ENCODE assay signal across 1 cellular context in the genomic region with DNA sequence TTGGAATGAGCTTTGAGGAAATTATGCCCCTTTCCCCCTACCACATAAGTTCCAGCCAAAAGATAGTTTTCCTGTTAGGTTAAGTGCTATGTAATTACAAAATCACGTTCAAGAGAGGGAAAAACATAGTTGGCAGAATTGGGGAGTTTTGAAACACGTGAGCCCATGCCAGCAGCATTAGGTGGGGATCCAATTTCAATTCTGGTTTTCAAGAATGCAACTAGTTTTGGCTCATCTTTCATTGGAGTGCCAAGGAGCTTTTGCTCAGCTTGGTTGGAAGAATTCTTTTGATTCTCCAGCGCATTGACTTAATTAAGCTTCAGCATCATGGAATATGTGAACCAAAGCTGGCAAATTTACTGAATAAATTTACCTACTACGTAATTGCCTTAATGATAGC.
TF ChIP-seq lines count a peak whose summit lies in the region.

No MANE protein-coding gene starts in this region.

TF ChIP-seq in GM23338, 12 proteins besides CTCF, POLR2A, EP300 and RAD21:
- TF ChIP-seq, protein P1, sequence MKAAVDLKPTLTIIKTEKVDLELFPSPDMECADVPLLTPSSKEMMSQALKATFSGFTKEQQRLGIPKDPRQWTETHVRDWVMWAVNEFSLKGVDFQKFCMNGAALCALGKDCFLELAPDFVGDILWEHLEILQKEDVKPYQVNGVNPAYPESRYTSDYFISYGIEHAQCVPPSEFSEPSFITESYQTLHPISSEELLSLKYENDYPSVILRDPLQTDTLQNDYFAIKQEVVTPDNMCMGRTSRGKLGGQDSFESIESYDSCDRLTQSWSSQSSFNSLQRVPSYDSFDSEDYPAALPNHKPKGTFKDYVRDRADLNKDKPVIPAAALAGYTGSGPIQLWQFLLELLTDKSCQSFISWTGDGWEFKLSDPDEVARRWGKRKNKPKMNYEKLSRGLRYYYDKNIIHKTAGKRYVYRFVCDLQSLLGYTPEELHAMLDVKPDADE (IDR thresholded peaks at IDR 0.05) = no peak
- TF ChIP-seq STAT1 (IDR thresholded peaks at IDR 0.05; ENCODE audit: unreplicated experiment) (no peak), ZNF331 (CRISPR knock-in tag; IDR thresholded peaks at IDR 0.05; ENCODE audit: low read depth) (no peak), ZNF114 (CRISPR knock-in tag; IDR thresholded peaks at IDR 0.05) (no peak), POLR2AphosphoS5 (IDR thresholded peaks at IDR 0.05; ENCODE audit: low read depth) (no peak)
- TF ChIP-seq, protein P2, sequence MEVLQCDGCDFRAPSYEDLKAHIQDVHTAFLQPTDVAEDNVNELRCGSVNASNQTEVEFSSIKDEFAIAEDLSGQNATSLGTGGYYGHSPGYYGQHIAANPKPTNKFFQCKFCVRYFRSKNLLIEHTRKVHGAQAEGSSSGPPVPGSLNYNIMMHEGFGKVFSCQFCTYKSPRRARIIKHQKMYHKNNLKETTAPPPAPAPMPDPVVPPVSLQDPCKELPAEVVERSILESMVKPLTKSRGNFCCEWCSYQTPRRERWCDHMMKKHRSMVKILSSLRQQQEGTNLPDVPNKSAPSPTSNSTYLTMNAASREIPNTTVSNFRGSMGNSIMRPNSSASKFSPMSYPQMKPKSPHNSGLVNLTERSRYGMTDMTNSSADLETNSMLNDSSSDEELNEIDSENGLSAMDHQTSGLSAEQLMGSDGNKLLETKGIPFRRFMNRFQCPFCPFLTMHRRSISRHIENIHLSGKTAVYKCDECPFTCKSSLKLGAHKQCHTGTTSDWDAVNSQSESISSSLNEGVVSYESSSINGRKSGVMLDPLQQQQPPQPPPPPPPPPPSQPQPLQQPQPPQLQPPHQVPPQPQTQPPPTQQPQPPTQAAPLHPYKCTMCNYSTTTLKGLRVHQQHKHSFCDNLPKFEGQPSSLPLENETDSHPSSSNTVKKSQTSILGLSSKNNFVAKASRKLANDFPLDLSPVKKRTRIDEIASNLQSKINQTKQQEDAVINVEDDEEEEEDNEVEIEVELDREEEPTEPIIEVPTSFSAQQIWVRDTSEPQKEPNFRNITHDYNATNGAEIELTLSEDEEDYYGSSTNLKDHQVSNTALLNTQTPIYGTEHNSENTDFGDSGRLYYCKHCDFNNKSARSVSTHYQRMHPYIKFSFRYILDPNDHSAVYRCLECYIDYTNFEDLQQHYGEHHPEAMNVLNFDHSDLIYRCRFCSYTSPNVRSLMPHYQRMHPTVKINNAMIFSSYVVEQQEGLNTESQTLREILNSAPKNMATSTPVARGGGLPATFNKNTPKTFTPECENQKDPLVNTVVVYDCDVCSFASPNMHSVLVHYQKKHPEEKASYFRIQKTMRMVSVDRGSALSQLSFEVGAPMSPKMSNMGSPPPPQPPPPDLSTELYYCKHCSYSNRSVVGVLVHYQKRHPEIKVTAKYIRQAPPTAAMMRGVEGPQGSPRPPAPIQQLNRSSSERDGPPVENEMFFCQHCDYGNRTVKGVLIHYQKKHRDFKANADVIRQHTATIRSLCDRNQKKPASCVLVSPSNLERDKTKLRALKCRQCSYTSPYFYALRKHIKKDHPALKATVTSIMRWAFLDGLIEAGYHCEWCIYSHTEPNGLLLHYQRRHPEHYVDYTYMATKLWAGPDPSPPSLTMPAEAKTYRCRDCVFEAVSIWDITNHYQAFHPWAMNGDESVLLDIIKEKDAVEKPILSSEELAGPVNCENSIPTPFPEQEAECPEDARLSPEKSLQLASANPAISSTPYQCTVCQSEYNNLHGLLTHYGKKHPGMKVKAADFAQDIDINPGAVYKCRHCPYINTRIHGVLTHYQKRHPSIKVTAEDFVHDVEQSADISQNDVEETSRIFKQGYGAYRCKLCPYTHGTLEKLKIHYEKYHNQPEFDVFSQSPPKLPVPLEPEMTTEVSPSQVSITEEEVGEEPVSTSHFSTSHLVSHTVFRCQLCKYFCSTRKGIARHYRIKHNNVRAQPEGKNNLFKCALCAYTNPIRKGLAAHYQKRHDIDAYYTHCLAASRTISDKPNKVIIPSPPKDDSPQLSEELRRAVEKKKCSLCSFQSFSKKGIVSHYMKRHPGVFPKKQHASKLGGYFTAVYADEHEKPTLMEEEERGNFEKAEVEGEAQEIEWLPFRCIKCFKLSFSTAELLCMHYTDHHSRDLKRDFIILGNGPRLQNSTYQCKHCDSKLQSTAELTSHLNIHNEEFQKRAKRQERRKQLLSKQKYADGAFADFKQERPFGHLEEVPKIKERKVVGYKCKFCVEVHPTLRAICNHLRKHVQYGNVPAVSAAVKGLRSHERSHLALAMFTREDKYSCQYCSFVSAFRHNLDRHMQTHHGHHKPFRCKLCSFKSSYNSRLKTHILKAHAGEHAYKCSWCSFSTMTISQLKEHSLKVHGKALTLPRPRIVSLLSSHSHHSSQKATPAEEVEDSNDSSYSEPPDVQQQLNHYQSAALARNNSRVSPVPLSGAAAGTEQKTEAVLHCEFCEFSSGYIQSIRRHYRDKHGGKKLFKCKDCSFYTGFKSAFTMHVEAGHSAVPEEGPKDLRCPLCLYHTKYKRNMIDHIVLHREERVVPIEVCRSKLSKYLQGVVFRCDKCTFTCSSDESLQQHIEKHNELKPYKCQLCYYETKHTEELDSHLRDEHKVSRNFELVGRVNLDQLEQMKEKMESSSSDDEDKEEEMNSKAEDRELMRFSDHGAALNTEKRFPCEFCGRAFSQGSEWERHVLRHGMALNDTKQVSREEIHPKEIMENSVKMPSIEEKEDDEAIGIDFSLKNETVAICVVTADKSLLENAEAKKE (CRISPR knock-in tag; IDR thresholded peaks at IDR 0.05) = no peak
